ENCODE assay signal across 3 cellular contexts in the genomic region with DNA sequence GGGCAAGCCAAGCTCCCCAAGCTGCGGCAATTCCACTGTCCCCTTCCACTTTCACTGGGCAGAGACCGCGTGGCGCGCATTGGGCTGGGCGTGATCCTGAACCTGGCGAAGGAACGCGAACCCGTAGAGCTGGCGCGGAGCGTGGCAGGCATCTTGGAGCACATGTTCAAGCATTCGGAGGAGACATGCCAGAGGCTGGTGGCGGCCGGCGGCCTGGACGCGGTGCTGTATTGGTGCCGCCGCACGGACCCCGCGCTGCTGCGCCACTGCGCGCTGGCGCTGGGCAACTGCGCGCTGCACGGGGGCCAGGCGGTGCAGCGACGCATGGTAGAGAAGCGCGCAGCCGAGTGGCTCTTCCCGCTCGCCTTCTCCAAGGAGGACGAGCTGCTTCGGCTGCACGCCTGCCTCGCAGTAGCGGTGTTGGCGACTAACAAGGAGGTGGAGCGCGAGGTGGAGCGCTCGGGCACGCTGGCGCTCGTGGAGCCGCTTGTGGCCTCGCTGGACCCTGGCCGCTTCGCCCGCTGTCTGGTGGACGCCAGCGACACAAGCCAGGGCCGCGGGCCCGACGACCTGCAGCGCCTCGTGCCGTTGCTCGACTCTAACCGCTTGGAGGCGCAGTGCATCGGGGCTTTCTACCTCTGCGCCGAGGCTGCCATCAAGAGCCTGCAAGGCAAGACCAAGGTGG.
TF ChIP-seq lines count a peak whose summit lies in the region.

No MANE protein-coding gene starts in this region.

TF ChIP-seq in WTC11, 78 proteins besides CTCF, POLR2A, EP300 and RAD21 (continues in another document):
- TF ChIP-seq ATF1 (CRISPR knock-in tag; IDR thresholded peaks at IDR 0.05), result peak; percentile 49; the same call in 1 of the 2 replicates
- no peak for TF ChIP-seq RELA (CRISPR knock-in tag; IDR thresholded peaks at IDR 0.05; ENCODE audit: borderline replicate concordance)
- TF ChIP-seq, protein P1, sequence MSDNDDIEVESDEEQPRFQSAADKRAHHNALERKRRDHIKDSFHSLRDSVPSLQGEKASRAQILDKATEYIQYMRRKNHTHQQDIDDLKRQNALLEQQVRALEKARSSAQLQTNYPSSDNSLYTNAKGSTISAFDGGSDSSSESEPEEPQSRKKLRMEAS (CRISPR knock-in tag; IDR thresholded peaks at IDR 0.05), result peak; percentile 98
- TF ChIP-seq, protein P2, sequence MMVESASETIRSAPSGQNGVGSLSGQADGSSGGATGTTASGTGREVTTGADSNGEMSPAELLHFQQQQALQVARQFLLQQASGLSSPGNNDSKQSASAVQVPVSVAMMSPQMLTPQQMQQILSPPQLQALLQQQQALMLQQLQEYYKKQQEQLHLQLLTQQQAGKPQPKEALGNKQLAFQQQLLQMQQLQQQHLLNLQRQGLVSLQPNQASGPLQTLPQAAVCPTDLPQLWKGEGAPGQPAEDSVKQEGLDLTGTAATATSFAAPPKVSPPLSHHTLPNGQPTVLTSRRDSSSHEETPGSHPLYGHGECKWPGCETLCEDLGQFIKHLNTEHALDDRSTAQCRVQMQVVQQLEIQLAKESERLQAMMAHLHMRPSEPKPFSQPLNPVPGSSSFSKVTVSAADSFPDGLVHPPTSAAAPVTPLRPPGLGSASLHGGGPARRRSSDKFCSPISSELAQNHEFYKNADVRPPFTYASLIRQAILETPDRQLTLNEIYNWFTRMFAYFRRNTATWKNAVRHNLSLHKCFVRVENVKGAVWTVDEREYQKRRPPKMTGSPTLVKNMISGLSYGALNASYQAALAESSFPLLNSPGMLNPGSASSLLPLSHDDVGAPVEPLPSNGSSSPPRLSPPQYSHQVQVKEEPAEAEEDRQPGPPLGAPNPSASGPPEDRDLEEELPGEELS (CRISPR knock-in tag; IDR thresholded peaks at IDR 0.05), result peak; percentile 13; the same call in 1 of the 2 replicates
- TF ChIP-seq ZNF138 (CRISPR knock-in tag; conservative IDR thresholded peaks at IDR 0.05), result peak; percentile 28; the same call in 1 of the 2 replicates
- no peak for TF ChIP-seq ZBTB21 (CRISPR knock-in tag; IDR thresholded peaks at IDR 0.05; ENCODE audit: borderline replicate concordance)
- TF ChIP-seq SMAD3 (CRISPR knock-in tag; IDR thresholded peaks at IDR 0.05; ENCODE audit: borderline replicate concordance), result peak; percentile 86
- TF ChIP-seq, protein P3, sequence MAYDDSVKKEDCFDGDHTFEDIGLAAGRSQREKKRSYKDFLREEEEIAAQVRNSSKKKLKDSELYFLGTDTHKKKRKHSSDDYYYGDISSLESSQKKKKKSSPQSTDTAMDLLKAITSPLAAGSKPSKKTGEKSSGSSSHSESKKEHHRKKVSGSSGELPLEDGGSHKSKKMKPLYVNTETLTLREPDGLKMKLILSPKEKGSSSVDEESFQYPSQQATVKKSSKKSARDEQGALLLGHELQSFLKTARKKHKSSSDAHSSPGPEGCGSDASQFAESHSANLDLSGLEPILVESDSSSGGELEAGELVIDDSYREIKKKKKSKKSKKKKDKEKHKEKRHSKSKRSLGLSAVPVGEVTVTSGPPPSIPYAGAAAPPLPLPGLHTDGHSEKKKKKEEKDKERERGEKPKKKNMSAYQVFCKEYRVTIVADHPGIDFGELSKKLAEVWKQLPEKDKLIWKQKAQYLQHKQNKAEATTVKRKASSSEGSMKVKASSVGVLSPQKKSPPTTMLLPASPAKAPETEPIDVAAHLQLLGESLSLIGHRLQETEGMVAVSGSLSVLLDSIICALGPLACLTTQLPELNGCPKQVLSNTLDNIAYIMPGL (CRISPR knock-in tag; IDR thresholded peaks at IDR 0.05), result peak; percentile 95
- TF ChIP-seq ZNF232 (CRISPR knock-in tag; IDR thresholded peaks at IDR 0.05), result peak; percentile 58; the same call in 1 of the 2 replicates
- TF ChIP-seq, protein P4, sequence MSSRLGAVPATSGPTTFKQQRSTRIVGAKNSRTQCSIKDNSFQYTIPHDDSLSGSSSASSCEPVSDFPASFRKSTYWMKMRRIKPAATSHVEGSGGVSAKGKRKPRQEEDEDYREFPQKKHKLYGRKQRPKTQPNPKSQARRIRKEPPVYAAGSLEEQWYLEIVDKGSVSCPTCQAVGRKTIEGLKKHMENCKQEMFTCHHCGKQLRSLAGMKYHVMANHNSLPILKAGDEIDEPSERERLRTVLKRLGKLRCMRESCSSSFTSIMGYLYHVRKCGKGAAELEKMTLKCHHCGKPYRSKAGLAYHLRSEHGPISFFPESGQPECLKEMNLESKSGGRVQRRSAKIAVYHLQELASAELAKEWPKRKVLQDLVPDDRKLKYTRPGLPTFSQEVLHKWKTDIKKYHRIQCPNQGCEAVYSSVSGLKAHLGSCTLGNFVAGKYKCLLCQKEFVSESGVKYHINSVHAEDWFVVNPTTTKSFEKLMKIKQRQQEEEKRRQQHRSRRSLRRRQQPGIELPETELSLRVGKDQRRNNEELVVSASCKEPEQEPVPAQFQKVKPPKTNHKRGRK (CRISPR knock-in tag; IDR thresholded peaks at IDR 0.05; ENCODE audit: borderline replicate concordance), result no peak
- 0 out of 2 replicates have a peak, but pooled peaks have one; percentile 78 for TF ChIP-seq KAT7 (CRISPR knock-in tag; IDR thresholded peaks at IDR 0.05; ENCODE audit: borderline replicate concordance)
- 0 out of 2 replicates have a peak, but pooled peaks have one; percentile 48 for TF ChIP-seq ZNF219 (CRISPR knock-in tag; IDR thresholded peaks at IDR 0.05; ENCODE audit: borderline replicate concordance)

TF ChIP-seq in SK-N-SH, 30 proteins besides CTCF, POLR2A, EP300 and RAD21:
- TF ChIP-seq, protein P5, sequence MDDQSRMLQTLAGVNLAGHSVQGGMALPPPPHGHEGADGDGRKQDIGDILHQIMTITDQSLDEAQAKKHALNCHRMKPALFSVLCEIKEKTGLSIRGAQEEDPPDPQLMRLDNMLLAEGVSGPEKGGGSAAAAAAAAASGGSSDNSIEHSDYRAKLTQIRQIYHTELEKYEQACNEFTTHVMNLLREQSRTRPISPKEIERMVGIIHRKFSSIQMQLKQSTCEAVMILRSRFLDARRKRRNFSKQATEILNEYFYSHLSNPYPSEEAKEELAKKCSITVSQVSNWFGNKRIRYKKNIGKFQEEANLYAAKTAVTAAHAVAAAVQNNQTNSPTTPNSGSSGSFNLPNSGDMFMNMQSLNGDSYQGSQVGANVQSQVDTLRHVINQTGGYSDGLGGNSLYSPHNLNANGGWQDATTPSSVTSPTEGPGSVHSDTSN (IDR thresholded peaks at IDR 0.05), result no peak
- no peak for TF ChIP-seq RCOR1 (IDR thresholded peaks at IDR 0.05; ENCODE audit: low read length)
- TF ChIP-seq, protein P6, sequence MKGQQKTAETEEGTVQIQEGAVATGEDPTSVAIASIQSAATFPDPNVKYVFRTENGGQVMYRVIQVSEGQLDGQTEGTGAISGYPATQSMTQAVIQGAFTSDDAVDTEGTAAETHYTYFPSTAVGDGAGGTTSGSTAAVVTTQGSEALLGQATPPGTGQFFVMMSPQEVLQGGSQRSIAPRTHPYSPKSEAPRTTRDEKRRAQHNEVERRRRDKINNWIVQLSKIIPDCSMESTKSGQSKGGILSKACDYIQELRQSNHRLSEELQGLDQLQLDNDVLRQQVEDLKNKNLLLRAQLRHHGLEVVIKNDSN (IDR thresholded peaks at IDR 0.05; ENCODE audit: borderline replicate concordance, low read depth), result no peak
- no peak for TF ChIP-seq NFIC (IDR thresholded peaks at IDR 0.05; ENCODE audit: borderline replicate concordance)
- TF ChIP-seq, protein P7, sequence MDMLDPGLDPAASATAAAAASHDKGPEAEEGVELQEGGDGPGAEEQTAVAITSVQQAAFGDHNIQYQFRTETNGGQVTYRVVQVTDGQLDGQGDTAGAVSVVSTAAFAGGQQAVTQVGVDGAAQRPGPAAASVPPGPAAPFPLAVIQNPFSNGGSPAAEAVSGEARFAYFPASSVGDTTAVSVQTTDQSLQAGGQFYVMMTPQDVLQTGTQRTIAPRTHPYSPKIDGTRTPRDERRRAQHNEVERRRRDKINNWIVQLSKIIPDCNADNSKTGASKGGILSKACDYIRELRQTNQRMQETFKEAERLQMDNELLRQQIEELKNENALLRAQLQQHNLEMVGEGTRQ (IDR thresholded peaks at IDR 0.05; ENCODE audit: borderline replicate concordance, low read depth, low read length), result no peak
- no peak for TF ChIP-seq SMC3 (IDR thresholded peaks at IDR 0.05; ENCODE audit: low read depth, low read length)
- TF ChIP-seq RFX5 (IDR thresholded peaks at IDR 0.05; ENCODE audit: low read length), result no peak
- TF ChIP-seq ELF1 (IDR thresholded peaks at IDR 0.05), result no peak
- no peak for TF ChIP-seq GABPA (IDR thresholded peaks at IDR 0.05; ENCODE audit: low read depth)
- no peak for TF ChIP-seq NRF1 (IDR thresholded peaks at IDR 0.05; ENCODE audit: low read depth, low read length)
- TF ChIP-seq FOSL2 (IDR thresholded peaks at IDR 0.05; ENCODE audit: borderline replicate concordance, low read depth), result no peak
- no peak for TF ChIP-seq YY1 (IDR thresholded peaks at IDR 0.05; ENCODE audit: low read depth)
- no peak for TF ChIP-seq FOXJ3 (CRISPR knock-in tag; IDR thresholded peaks at IDR 0.05)
- TF ChIP-seq JUND (IDR thresholded peaks at IDR 0.05), result no peak
- no peak for TF ChIP-seq POLR2AphosphoS5 (IDR thresholded peaks at IDR 0.05; ENCODE audit: low read depth, low read length)
- TF ChIP-seq EZH2phosphoT487 (IDR thresholded peaks at IDR 0.05; ENCODE audit: borderline replicate concordance, low read depth), result no peak
- TF ChIP-seq GATA2 (CRISPR knock-in tag; IDR thresholded peaks at IDR 0.05), result no peak
- no peak for TF ChIP-seq TEAD4 (IDR thresholded peaks at IDR 0.05; ENCODE audit: borderline replicate concordance, insufficient read depth)

TF ChIP-seq in SK-N-SH treated with all-trans-retinoic acid at 6 μM for 48 hours, 23 proteins besides CTCF, POLR2A, EP300 and RAD21:
- TF ChIP-seq, protein P8, sequence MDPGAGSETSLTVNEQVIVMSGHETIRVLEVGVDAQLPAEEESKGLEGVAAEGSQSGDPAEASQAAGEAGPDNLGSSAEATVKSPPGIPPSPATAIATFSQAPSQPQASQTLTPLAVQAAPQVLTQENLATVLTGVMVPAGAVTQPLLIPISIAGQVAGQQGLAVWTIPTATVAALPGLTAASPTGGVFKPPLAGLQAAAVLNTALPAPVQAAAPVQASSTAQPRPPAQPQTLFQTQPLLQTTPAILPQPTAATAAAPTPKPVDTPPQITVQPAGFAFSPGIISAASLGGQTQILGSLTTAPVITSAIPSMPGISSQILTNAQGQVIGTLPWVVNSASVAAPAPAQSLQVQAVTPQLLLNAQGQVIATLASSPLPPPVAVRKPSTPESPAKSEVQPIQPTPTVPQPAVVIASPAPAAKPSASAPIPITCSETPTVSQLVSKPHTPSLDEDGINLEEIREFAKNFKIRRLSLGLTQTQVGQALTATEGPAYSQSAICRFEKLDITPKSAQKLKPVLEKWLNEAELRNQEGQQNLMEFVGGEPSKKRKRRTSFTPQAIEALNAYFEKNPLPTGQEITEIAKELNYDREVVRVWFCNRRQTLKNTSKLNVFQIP (CRISPR knock-in tag; IDR thresholded peaks at IDR 0.05; ENCODE audit: borderline replicate concordance, low read depth), result no peak
- TF ChIP-seq ZNF8 (CRISPR knock-in tag; IDR thresholded peaks at IDR 0.05) (no peak), ZFP30 (CRISPR knock-in tag; IDR thresholded peaks at IDR 0.05) (no peak), ZNF70 (CRISPR knock-in tag; IDR thresholded peaks at IDR 0.05) (no peak), ZC3H10 (CRISPR knock-in tag; IDR thresholded peaks at IDR 0.05) (no peak), ZNF565 (CRISPR knock-in tag; conservative IDR thresholded peaks at IDR 0.05; ENCODE audit: low read depth) (no peak), RARB (CRISPR knock-in tag; IDR thresholded peaks at IDR 0.05) (no peak), TCF4 (CRISPR knock-in tag; IDR thresholded peaks at IDR 0.05; ENCODE audit: borderline replicate concordance) (no peak)
- TF ChIP-seq, protein P9, sequence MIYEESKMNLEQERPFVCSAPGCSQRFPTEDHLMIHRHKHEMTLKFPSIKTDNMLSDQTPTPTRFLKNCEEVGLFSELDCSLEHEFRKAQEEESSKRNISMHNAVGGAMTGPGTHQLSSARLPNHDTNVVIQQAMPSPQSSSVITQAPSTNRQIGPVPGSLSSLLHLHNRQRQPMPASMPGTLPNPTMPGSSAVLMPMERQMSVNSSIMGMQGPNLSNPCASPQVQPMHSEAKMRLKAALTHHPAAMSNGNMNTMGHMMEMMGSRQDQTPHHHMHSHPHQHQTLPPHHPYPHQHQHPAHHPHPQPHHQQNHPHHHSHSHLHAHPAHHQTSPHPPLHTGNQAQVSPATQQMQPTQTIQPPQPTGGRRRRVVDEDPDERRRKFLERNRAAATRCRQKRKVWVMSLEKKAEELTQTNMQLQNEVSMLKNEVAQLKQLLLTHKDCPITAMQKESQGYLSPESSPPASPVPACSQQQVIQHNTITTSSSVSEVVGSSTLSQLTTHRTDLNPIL (CRISPR knock-in tag; IDR thresholded peaks at IDR 0.05; ENCODE audit: low read depth), result no peak
- TF ChIP-seq, protein P10, sequence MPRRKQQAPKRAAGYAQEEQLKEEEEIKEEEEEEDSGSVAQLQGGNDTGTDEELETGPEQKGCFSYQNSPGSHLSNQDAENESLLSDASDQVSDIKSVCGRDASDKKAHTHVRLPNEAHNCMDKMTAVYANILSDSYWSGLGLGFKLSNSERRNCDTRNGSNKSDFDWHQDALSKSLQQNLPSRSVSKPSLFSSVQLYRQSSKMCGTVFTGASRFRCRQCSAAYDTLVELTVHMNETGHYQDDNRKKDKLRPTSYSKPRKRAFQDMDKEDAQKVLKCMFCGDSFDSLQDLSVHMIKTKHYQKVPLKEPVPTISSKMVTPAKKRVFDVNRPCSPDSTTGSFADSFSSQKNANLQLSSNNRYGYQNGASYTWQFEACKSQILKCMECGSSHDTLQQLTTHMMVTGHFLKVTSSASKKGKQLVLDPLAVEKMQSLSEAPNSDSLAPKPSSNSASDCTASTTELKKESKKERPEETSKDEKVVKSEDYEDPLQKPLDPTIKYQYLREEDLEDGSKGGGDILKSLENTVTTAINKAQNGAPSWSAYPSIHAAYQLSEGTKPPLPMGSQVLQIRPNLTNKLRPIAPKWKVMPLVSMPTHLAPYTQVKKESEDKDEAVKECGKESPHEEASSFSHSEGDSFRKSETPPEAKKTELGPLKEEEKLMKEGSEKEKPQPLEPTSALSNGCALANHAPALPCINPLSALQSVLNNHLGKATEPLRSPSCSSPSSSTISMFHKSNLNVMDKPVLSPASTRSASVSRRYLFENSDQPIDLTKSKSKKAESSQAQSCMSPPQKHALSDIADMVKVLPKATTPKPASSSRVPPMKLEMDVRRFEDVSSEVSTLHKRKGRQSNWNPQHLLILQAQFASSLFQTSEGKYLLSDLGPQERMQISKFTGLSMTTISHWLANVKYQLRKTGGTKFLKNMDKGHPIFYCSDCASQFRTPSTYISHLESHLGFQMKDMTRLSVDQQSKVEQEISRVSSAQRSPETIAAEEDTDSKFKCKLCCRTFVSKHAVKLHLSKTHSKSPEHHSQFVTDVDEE (CRISPR knock-in tag; IDR thresholded peaks at IDR 0.05), result no peak
